8 cellular contexts compared by ENCODE assay signal in genomic region chr7:74417419-74417971, GRCh38. TPM values are rescaled to one million over a fixed set of nuclear protein-coding genes. Genes with fewer than 3 reads are reported as not detected.
DNase-seq lines count a peak whose midpoint lies in the region; ATAC-seq and TF ChIP-seq lines count a peak whose summit lies in the region.

No MANE protein-coding gene starts in this region.

- in situ Hi-C loops in Caki2 (cut with HindIII; ENCODE audit: low pct_unique_long_range_greater_than_20kb, low sequenced_read_pairs): no loop called here

- H3K27me3 Mint-ChIP-seq in activated naive CD4-positive, alpha-beta T cell treated with anti-CD3 and anti-CD28 coated beads for 36 hours (ENCODE audit: low read depth): no peaks in the 10 kb centered on the region

- no peaks in the 10 kb centered on the region for H3K4me1 ChIP-seq in SJSA1 (replicated peaks)
- H3K4me1 ChIP-seq in upper lobe of left lung: peaks cover 0 to 7% (median 0%) of the 10 kb centered on the region in 4 donors

- H3K9me3 Mint-ChIP-seq in activated naive CD4-positive, alpha-beta T cell treated with anti-CD3 and anti-CD28 coated beads for 36 hours: no peaks in the 10 kb centered on the region

- DNase-seq in Caki2 (ENCODE audit: low read depth) (peak; percentile 60), HUDEP-2 (lab: John Stamatoyannopoulos, UW; ENCODE audit: unreplicated experiment in 76 of 76) (peak in 43 of 76 experiments; percentile 1 to 60 (median 24)), SJSA1 (ENCODE audit: low read depth in 1 of 2, low spot score in 2 of 2) (peak; percentile 57 to 65), head of caudate nucleus (peak; percentile 31 to 88 (median 74)), posterior cingulate gyrus (peak; percentile 47 to 96 (median 74)), upper lobe of left lung (peak in 1 of 2 donors; percentile 72)
- peak; percentile 60 for DNase-seq in activated naive CD4-positive, alpha-beta T cell treated with anti-CD3 and anti-CD28 coated beads for 36 hours

- no peaks in the 10 kb centered on the region for H3K36me3 ChIP-seq in SJSA1
- H3K36me3 ChIP-seq in upper lobe of left lung: no peaks in the 10 kb centered on the region

- no peak for TF ChIP-seq EP300 in upper lobe of left lung (IDR thresholded peaks at IDR 0.05)

- intact Hi-C loops in activated naive CD4-positive, alpha-beta T cell treated with anti-CD3 and anti-CD28 coated beads for 36 hours (cut with micrococcal nuclease): loop anchor here (1.0 to 5.0 kb wide), 2 partner anchors 128 to 150 kb away; no protein-coding TSS in a partner anchor
- intact Hi-C loops in head of caudate nucleus (cut with DNase I): loop anchor here (10.0 kb wide), 1 partner anchor 147 kb away; no protein-coding TSS in a partner anchor
- intact Hi-C loops in posterior cingulate gyrus (cut with DNase I): loop anchor here (1.0 to 10.0 kb wide), 2 partner anchors 150 to 237 kb away; partner anchors contain the start of gene GTF2I

- TF ChIP-seq CTCF in upper lobe of left lung (IDR thresholded peaks at IDR 0.05): peak; percentile 90 to 97 (median 94)

- H3K27ac ChIP-seq in SJSA1 (no peak overlapping the region), upper lobe of left lung (no peak overlapping the region)

- H3K36me3 Mint-ChIP-seq in activated naive CD4-positive, alpha-beta T cell treated with anti-CD3 and anti-CD28 coated beads for 36 hours (ENCODE audit: low read depth): no peaks in the 10 kb centered on the region

- H3K27me3 ChIP-seq in SJSA1 (replicated peaks) (no peaks in the 10 kb centered on the region), upper lobe of left lung (no peaks in the 10 kb centered on the region)

- ATAC-seq in upper lobe of left lung (ENCODE audit: low FRiP score in 2 of 2) (peak; percentile 90 to 97), GM18505 (IDR thresholded peaks at IDR 0.05; ENCODE audit: unreplicated experiment) (no peak)

- H3K4me3 ChIP-seq in SJSA1: no peak overlapping the region
- H3K4me3 ChIP-seq in upper lobe of left lung: no peak overlapping the region

- CTCF ChIA-PET in activated naive CD4-positive, alpha-beta T cell treated with anti-CD3 and anti-CD28 coated beads for 36 hours (lab: Charles Lee): interaction anchor here (0.6 to 3.0 kb wide), 10 partner anchors 17 to 437 kb away, joined by 3 to 27 read pairs (median 4); no protein-coding TSS in a partner anchor

- H3K4me3 Mint-ChIP-seq in activated naive CD4-positive, alpha-beta T cell treated with anti-CD3 and anti-CD28 coated beads for 36 hours: no peak overlapping the region

- WGBS in upper lobe of left lung, 2 donors: 30 to 38% methylated on average over 11 to 16 of the region's 16 CpGs

- TF ChIP-seq POLR2A in upper lobe of left lung (IDR thresholded peaks at IDR 0.05) (no peak), GM18505 (IDR thresholded peaks at IDR 0.05; ENCODE audit: borderline replicate concordance, extremely low read depth, insufficient read depth, insufficient read length) (no peak)

- H3K4me1 Mint-ChIP-seq in activated naive CD4-positive, alpha-beta T cell treated with anti-CD3 and anti-CD28 coated beads for 36 hours (ENCODE audit: low read depth): no peaks in the 10 kb centered on the region

- H3K27ac Mint-ChIP-seq in activated naive CD4-positive, alpha-beta T cell treated with anti-CD3 and anti-CD28 coated beads for 36 hours: no peak overlapping the region

- H3K9me3 ChIP-seq in SJSA1 (replicated peaks) (no peaks in the 10 kb centered on the region), upper lobe of left lung (no peaks in the 10 kb centered on the region)

RNA-seq across cellular contexts. Expression of gene GTF2IRD1, which starts 36.2 kb away (rescaled TPM):
- total RNA-seq in Caki2 (2014; rRNA removed; shearing (Covaris generic); ENCODE audit: low replicate concordance): 25.1 and 33.4 TPM in 2 replicates
- 9.9 and 21.2 TPM in 2 replicates for total RNA-seq in SJSA1 (2014; rRNA removed; shearing (Covaris generic))
- 1 to 10 TPM; 2.9 to 5.5 TPM for total RNA-seq in activated naive CD4-positive, alpha-beta T cell treated with anti-CD3 and anti-CD28 coated beads for 36 hours
- 10 to 100 TPM; 16.4 to 41.9 (median 28.1) TPM for total RNA-seq in upper lobe of left lung
